In genomic region chr6:31901953-31902643, GRCh38 we compare ENCODE assay signal across 8 cellular contexts. TPM values are rescaled to one million over a fixed set of nuclear protein-coding genes. Genes with fewer than 3 reads are reported as not detected.
DNase-seq lines count a peak whose midpoint lies in the region; ATAC-seq and TF ChIP-seq lines count a peak whose summit lies in the region.

ZBTB12 (minus strand) TSS chr6:31902086; CDS start chr6:31901305, 781 bp downstream.

- H3K79me2 ChIP-seq in GM23338 (replicated peaks; ENCODE audit: insufficient read depth) (no peaks in the 10 kb centered on the region), SK-N-SH (ENCODE audit: insufficient read depth) (peaks cover 15% of the 10 kb centered on the region; the same call in 1 of the 2 replicates)

- peaks cover 21% of the 10 kb centered on the region for H3K27me3 Mint-ChIP-seq in GM23338 (ENCODE audit: insufficient read depth, low read depth, poor library complexity)
- H3K27me3 Mint-ChIP-seq in activated naive CD4-positive, alpha-beta T cell treated with anti-CD3 and anti-CD28 coated beads, Interleukin-2, amount 50 U/mL, for 24 hours, result no peaks in the 10 kb centered on the region

- H3K9me3 ChIP-seq in SK-N-SH (no peaks in the 10 kb centered on the region), subcutaneous abdominal adipose tissue (ENCODE audit: control insufficient read depth in 5 of 5, low read length in 5 of 5) (no peaks in the 10 kb centered on the region)

- H3K4me3 ChIP-seq in GM23338, result peak within 1 kb of the TSS; percentile 80
- H3K4me3 ChIP-seq in SK-N-SH (ENCODE audit: low read depth in 2 of 2, low read length in 1 of 2), result peak within 1 kb of the TSS; percentile 60 to 67
- peak within 1 kb of the TSS; percentile 71 to 84 (median 77) for H3K4me3 ChIP-seq in subcutaneous abdominal adipose tissue (ENCODE audit: low read depth in 1 of 5, low read length in 5 of 5)

- peak within 1 kb of the TSS; percentile 81; the same call in 1 of the 2 replicates for H3K27ac Mint-ChIP-seq in GM23338
- H3K27ac Mint-ChIP-seq in activated naive CD4-positive, alpha-beta T cell treated with anti-CD3 and anti-CD28 coated beads, Interleukin-2, amount 50 U/mL, for 24 hours, result peak within 1 kb of the TSS; percentile 92

- peaks cover 10% of the 10 kb centered on the region; the same call in 1 of the 2 replicates for H3F3A ChIP-seq in GM23338 (replicated peaks; ENCODE audit: low read depth)
- peaks cover 9% of the 10 kb centered on the region for H3F3A ChIP-seq in SK-N-SH (replicated peaks; ENCODE audit: insufficient read depth)

- peak; percentile 67 for TF ChIP-seq RAD21 in SK-N-SH (IDR thresholded peaks at IDR 0.05; ENCODE audit: low read length)

- H3K36me3 ChIP-seq in GM23338 (ENCODE audit: insufficient read depth), result no peaks in the 10 kb centered on the region
- H3K36me3 ChIP-seq in SK-N-SH (replicated peaks in 1 of 2; ENCODE audit: control insufficient read depth in 1 of 2, insufficient read depth in 2 of 2, low read length in 1 of 2), result no peaks in the 10 kb centered on the region
- H3K36me3 ChIP-seq in subcutaneous abdominal adipose tissue (ENCODE audit: control insufficient read depth in 5 of 5, insufficient read depth in 5 of 5, low read length in 5 of 5), result no peaks in the 10 kb centered on the region

- H3K9ac ChIP-seq in SK-N-SH (peak within 1 kb of the TSS; percentile 62), subcutaneous abdominal adipose tissue (ENCODE audit: low read length in 5 of 5) (peak within 1 kb of the TSS; percentile 35 to 79 (median 70))

- H4K20me1 ChIP-seq in GM23338 (replicated peaks; ENCODE audit: insufficient read depth) (no peaks in the 10 kb centered on the region; the same call in 1 of the 2 replicates), SK-N-SH (ENCODE audit: insufficient read depth) (no peaks in the 10 kb centered on the region)

- under 1% methylated on average over 21 of the region's 77 CpGs for WGBS in SK-N-SH (ENCODE audit: low lambda C conversion rate)

- peaks cover 21% of the 10 kb centered on the region for H3K4me1 ChIP-seq in GM23338 (ENCODE audit: insufficient read depth)
- H3K4me1 ChIP-seq in SK-N-SH (ENCODE audit: control insufficient read depth in 1 of 2, insufficient read depth in 2 of 2, low read depth in 1 of 2, low read length in 1 of 2), result peaks cover 5 to 33% of the 10 kb centered on the region in 2 experiments
- peaks cover 5 to 43% (median 31%) of the 10 kb centered on the region in 5 donors for H3K4me1 ChIP-seq in subcutaneous abdominal adipose tissue (ENCODE audit: control insufficient read depth in 5 of 5, insufficient read depth in 5 of 5, low read length in 5 of 5)

- POLR2A ChIA-PET in SK-N-SH (lab: Yijun Ruan, JAX), result interaction anchor here (0.6 to 1.4 kb wide), 8 partner anchors 9 to 1212 kb away, joined by 3 to 4 read pairs (median 3); partner anchors contain the start of gene DXO

- TF ChIP-seq EP300 in SK-N-SH (IDR thresholded peaks at IDR 0.05; ENCODE audit: borderline replicate concordance in 1 of 2, low read depth in 1 of 2, low read length in 1 of 2), result peak in 1 of 2 experiments; percentile 43; a peak in 1 of 4 replicates

- peaks cover 21% of the 10 kb centered on the region for H3K36me3 Mint-ChIP-seq in GM23338 (ENCODE audit: low read depth)
- no peaks in the 10 kb centered on the region for H3K36me3 Mint-ChIP-seq in activated naive CD4-positive, alpha-beta T cell treated with anti-CD3 and anti-CD28 coated beads, Interleukin-2, amount 50 U/mL, for 24 hours

- H3K4me1 Mint-ChIP-seq in GM23338, result peaks cover 33% of the 10 kb centered on the region
- H3K4me1 Mint-ChIP-seq in activated naive CD4-positive, alpha-beta T cell treated with anti-CD3 and anti-CD28 coated beads, Interleukin-2, amount 50 U/mL, for 24 hours, result peaks cover 27% of the 10 kb centered on the region

- no peaks in the 10 kb centered on the region for H3K27me3 ChIP-seq in GM23338 (ENCODE audit: insufficient read depth)
- no peaks in the 10 kb centered on the region for H3K27me3 ChIP-seq in SK-N-SH (ENCODE audit: insufficient read depth)
- peaks cover 0 to 2% (median 0%) of the 10 kb centered on the region in 5 donors for H3K27me3 ChIP-seq in subcutaneous abdominal adipose tissue (ENCODE audit: control insufficient read depth in 5 of 5, insufficient read depth in 4 of 5, low read length in 5 of 5)

- CTCF ChIA-PET in SK-N-SH (lab: Yijun Ruan, JAX), result interaction anchor here (0.6 to 1.4 kb wide), 6 partner anchors 13 to 104 kb away, joined by 3 to 4 read pairs (median 3); no protein-coding TSS in a partner anchor

- H3K27ac ChIP-seq in GM23338 (ENCODE audit: low read depth) (peak within 1 kb of the TSS; percentile 78), SK-N-SH (ENCODE audit: low read depth in 2 of 2, low read length in 1 of 2) (peak within 1 kb of the TSS; percentile 44 to 92; a peak in 3 of 4 replicates), subcutaneous abdominal adipose tissue (ENCODE audit: low read depth, low read length) (peak within 1 kb of the TSS; percentile 82)

- TF ChIP-seq CTCF in GM23338 (conservative IDR thresholded peaks at IDR 0.05; ENCODE audit: low read depth in 2 of 2) (no peak), SK-N-SH (IDR thresholded peaks at IDR 0.05) (0 out of 2 replicates have a peak, but pooled peaks have one; percentile 7)

- H3K4me3 Mint-ChIP-seq in GM23338, result peak within 1 kb of the TSS; percentile 79
- H3K4me3 Mint-ChIP-seq in activated naive CD4-positive, alpha-beta T cell treated with anti-CD3 and anti-CD28 coated beads, Interleukin-2, amount 50 U/mL, for 24 hours, result peak within 1 kb of the TSS; percentile 84

- H3K4me2 ChIP-seq in GM23338 (peak within 1 kb of the TSS; percentile 94), SK-N-SH (peak within 1 kb of the TSS; percentile 86)

- H2AFZ ChIP-seq in GM23338 (peak within 1 kb of the TSS; percentile 97), SK-N-SH (ENCODE audit: low read depth) (peak within 1 kb of the TSS; percentile 54; the same call in 1 of the 2 replicates)

- peak; percentile 45 for ATAC-seq in GM23338

- H3K9me2 ChIP-seq in GM23338 (ENCODE audit: insufficient read depth) (no peaks in the 10 kb centered on the region), SK-N-SH (no peaks in the 10 kb centered on the region)

- H3K9me3 Mint-ChIP-seq in GM23338, result no peaks in the 10 kb centered on the region
- H3K9me3 Mint-ChIP-seq in activated naive CD4-positive, alpha-beta T cell treated with anti-CD3 and anti-CD28 coated beads, Interleukin-2, amount 50 U/mL, for 24 hours, result no peaks in the 10 kb centered on the region

- DNase-seq in COR-L47 (lab: John Stamatoyannopoulos, UW), result peak; percentile 98
- DNase-seq in GM23338 (ENCODE audit: low spot score), result peak; percentile 99
- DNase-seq in NCI-H1092 (lab: John Stamatoyannopoulos, UW), result peak; percentile 87
- DNase-seq in SK-N-SH, result peak; percentile 99
- DNase-seq in globus pallidus (ENCODE audit: low spot score), result peak; percentile 97
- peak; percentile 83 for DNase-seq in non-pigmented ciliary epithelial cell (ENCODE audit: low read depth)

TF ChIP-seq in GM23338, 12 proteins besides CTCF, POLR2A, EP300 and RAD21 (continues in another document):
- TF ChIP-seq STAT1 (IDR thresholded peaks at IDR 0.05; ENCODE audit: unreplicated experiment), result no peak

TF ChIP-seq in SK-N-SH, 30 proteins besides CTCF, POLR2A, EP300 and RAD21 (continues in another document):
- TF ChIP-seq YY1 (IDR thresholded peaks at IDR 0.05; ENCODE audit: low read depth) (no peak), NFIC (IDR thresholded peaks at IDR 0.05; ENCODE audit: borderline replicate concordance) (0 out of 2 replicates have a peak, but pooled peaks have one; percentile 5), USF2 (IDR thresholded peaks at IDR 0.05; ENCODE audit: borderline replicate concordance, low read depth, low read length) (no peak), IRF3 (IDR thresholded peaks at IDR 0.05; ENCODE audit: low read depth, low read length) (no peak), EZH2phosphoT487 (IDR thresholded peaks at IDR 0.05; ENCODE audit: borderline replicate concordance, low read depth) (no peak), TEAD4 (IDR thresholded peaks at IDR 0.05; ENCODE audit: borderline replicate concordance, insufficient read depth) (no peak), CHD2 (IDR thresholded peaks at IDR 0.05; ENCODE audit: low read length, partially characterized antibody) (peak; percentile 60), TAF1 (IDR thresholded peaks at IDR 0.05; ENCODE audit: borderline replicate concordance, low read depth, low read length) (peak; percentile 31; the same call in 1 of the 2 replicates), TCF12 (IDR thresholded peaks at IDR 0.05) (peak; percentile 25; the same call in 1 of the 2 replicates), GABPA (IDR thresholded peaks at IDR 0.05; ENCODE audit: low read depth) (no peak; the same call in none of the 2 replicates), GATA2 (CRISPR knock-in tag; IDR thresholded peaks at IDR 0.05) (no peak)

RNA-seq across cellular contexts. Expression of gene ZBTB12, which starts in this region (rescaled TPM):
- total RNA-seq in GM23338 (2014; rRNA removed; shearing (Covaris generic)), result 14.4 and 14.9 TPM in 2 replicates
- polyA plus RNA-seq in GM23338 (2016; fragmentation: Nextera tagmentation; extraction: Ambion mirVana), result 0.18 and 0.68 TPM in 2 replicates
- polyA plus RNA-seq in SK-N-SH (2012; rRNA removed), result 8.3 and 8.4 TPM in 2 replicates
- polyA plus RNA-seq in SK-N-SH (2012; cell fraction: cytosol; rRNA removed), result 4.5 and 8.4 TPM in 2 replicates
- 4.9 and 7.0 TPM in 2 replicates for polyA plus RNA-seq in SK-N-SH (2012; cell fraction: nucleus; rRNA removed)

Comparison
In these comparisons a context has a peak if more than half of its experiments do, and no peak if none do; other contexts are left out.
1. Peak in every context shown above with its lines: DNase-seq, ATAC-seq, H3K4me3 ChIP-seq and H3K27ac ChIP-seq.